5 cellular contexts compared by ENCODE assay signal in genomic region chr1:151782026-151782425, GRCh38. TPM values are rescaled to one million over a fixed set of nuclear protein-coding genes. Genes with fewer than 3 reads are reported as not detected.
"Had no signal": no experiment of that assay in that cellular context is flagged by ENCODE, and none has a peak within 500 bp of the region (broad histone marks: within the 10 kb centered on the region; RNA-seq: fewer than 3 reads in every experiment).

No MANE protein-coding gene starts in this region.

RNA-seq across cellular contexts. Expression of gene LINGO4, which starts 23.2 kb away (rescaled TPM):
- total RNA-seq: activated B cell treated with CpG ODN at 0.5 μM for 24 hours; activated CD4-positive, alpha-beta T cell treated with anti-CD3 and anti-CD28 coated beads, Interleukin-2, amount 10 ng/mL, durations not matched to agents 24 days and 14 days; activated CD8-positive, alpha-beta T cell treated with anti-CD3 and anti-CD28 coated beads for 36 hours; T-helper 2 cell treated with Interferon-gamma antibody and Interleukin-4, amounts not matched to agents 100 ng/mL and 5 ng/mL, for 36 hours; WTC11 had no signal

RNA-seq across cellular contexts. Expression of gene C2CD4D, which starts 57.6 kb away (rescaled TPM):
- total RNA-seq: activated B cell treated with CpG ODN at 0.5 μM for 24 hours had no signal
